1 cellular context compared by ENCODE assay signal in the genomic region with DNA sequence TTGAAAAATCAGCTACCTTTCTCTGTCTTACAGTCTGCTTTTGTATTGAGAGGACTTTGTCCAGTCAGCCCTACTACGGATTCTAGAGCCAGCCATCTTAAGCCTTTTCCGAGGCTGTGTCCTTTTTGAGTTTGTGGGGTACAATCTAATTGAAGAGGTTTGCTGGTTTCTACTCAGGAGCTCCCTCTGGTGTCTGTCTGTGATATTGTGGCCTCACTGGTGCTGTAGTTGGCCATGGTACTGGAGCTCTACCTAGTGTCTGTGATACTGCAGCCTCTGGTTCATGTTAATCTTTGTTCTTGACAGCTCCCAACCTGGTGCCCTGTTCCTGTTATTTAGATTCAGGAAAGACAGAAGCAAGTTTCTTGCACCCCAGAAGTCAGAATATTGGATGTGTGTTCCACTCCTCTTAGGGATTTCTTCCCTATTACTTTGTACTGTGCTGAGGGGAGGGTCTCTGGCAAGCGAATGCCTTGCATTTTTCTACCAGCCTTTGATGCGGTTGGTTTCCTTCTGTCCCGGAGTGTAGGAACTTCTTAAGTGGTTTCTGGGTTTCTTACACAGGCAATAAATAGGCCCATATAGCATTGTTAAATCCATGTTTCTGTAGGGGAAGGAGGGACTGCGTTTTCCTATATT.
TF ChIP-seq lines count a peak whose summit lies in the region.

No MANE protein-coding gene starts in this region.

TF ChIP-seq in H1, 55 proteins besides CTCF, POLR2A, EP300 and RAD21 (continued from another document):
- TF ChIP-seq, protein P1, sequence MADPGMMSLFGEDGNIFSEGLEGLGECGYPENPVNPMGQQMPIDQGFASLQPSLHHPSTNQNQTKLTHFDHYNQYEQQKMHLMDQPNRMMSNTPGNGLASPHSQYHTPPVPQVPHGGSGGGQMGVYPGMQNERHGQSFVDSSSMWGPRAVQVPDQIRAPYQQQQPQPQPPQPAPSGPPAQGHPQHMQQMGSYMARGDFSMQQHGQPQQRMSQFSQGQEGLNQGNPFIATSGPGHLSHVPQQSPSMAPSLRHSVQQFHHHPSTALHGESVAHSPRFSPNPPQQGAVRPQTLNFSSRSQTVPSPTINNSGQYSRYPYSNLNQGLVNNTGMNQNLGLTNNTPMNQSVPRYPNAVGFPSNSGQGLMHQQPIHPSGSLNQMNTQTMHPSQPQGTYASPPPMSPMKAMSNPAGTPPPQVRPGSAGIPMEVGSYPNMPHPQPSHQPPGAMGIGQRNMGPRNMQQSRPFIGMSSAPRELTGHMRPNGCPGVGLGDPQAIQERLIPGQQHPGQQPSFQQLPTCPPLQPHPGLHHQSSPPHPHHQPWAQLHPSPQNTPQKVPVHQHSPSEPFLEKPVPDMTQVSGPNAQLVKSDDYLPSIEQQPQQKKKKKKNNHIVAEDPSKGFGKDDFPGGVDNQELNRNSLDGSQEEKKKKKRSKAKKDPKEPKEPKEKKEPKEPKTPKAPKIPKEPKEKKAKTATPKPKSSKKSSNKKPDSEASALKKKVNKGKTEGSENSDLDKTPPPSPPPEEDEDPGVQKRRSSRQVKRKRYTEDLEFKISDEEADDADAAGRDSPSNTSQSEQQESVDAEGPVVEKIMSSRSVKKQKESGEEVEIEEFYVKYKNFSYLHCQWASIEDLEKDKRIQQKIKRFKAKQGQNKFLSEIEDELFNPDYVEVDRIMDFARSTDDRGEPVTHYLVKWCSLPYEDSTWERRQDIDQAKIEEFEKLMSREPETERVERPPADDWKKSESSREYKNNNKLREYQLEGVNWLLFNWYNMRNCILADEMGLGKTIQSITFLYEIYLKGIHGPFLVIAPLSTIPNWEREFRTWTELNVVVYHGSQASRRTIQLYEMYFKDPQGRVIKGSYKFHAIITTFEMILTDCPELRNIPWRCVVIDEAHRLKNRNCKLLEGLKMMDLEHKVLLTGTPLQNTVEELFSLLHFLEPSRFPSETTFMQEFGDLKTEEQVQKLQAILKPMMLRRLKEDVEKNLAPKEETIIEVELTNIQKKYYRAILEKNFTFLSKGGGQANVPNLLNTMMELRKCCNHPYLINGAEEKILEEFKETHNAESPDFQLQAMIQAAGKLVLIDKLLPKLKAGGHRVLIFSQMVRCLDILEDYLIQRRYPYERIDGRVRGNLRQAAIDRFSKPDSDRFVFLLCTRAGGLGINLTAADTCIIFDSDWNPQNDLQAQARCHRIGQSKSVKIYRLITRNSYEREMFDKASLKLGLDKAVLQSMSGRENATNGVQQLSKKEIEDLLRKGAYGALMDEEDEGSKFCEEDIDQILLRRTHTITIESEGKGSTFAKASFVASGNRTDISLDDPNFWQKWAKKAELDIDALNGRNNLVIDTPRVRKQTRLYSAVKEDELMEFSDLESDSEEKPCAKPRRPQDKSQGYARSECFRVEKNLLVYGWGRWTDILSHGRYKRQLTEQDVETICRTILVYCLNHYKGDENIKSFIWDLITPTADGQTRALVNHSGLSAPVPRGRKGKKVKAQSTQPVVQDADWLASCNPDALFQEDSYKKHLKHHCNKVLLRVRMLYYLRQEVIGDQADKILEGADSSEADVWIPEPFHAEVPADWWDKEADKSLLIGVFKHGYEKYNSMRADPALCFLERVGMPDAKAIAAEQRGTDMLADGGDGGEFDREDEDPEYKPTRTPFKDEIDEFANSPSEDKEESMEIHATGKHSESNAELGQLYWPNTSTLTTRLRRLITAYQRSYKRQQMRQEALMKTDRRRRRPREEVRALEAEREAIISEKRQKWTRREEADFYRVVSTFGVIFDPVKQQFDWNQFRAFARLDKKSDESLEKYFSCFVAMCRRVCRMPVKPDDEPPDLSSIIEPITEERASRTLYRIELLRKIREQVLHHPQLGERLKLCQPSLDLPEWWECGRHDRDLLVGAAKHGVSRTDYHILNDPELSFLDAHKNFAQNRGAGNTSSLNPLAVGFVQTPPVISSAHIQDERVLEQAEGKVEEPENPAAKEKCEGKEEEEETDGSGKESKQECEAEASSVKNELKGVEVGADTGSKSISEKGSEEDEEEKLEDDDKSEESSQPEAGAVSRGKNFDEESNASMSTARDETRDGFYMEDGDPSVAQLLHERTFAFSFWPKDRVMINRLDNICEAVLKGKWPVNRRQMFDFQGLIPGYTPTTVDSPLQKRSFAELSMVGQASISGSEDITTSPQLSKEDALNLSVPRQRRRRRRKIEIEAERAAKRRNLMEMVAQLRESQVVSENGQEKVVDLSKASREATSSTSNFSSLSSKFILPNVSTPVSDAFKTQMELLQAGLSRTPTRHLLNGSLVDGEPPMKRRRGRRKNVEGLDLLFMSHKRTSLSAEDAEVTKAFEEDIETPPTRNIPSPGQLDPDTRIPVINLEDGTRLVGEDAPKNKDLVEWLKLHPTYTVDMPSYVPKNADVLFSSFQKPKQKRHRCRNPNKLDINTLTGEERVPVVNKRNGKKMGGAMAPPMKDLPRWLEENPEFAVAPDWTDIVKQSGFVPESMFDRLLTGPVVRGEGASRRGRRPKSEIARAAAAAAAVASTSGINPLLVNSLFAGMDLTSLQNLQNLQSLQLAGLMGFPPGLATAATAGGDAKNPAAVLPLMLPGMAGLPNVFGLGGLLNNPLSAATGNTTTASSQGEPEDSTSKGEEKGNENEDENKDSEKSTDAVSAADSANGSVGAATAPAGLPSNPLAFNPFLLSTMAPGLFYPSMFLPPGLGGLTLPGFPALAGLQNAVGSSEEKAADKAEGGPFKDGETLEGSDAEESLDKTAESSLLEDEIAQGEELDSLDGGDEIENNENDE (IDR thresholded peaks at IDR 0.05; ENCODE audit: insufficient replicate concordance, low read length): peak; percentile 54
- TF ChIP-seq RNF2 (IDR thresholded peaks at IDR 0.05; ENCODE audit: borderline replicate concordance, low read depth, low read length, missing control alignments, poor library complexity, severe bottlenecking) (no peak), YY1 (IDR thresholded peaks at IDR 0.05; ENCODE audit: low read depth, low read length) (peak; percentile 68), RFX5 (IDR thresholded peaks at IDR 0.05; ENCODE audit: borderline replicate concordance, low read depth, low read length) (no peak), EGR1 (IDR thresholded peaks at IDR 0.05; ENCODE audit: borderline replicate concordance, low read depth, low read length) (no peak), KDM1A (IDR thresholded peaks at IDR 0.05; ENCODE audit: borderline replicate concordance, low read length) (no peak)
- TF ChIP-seq, protein P2, sequence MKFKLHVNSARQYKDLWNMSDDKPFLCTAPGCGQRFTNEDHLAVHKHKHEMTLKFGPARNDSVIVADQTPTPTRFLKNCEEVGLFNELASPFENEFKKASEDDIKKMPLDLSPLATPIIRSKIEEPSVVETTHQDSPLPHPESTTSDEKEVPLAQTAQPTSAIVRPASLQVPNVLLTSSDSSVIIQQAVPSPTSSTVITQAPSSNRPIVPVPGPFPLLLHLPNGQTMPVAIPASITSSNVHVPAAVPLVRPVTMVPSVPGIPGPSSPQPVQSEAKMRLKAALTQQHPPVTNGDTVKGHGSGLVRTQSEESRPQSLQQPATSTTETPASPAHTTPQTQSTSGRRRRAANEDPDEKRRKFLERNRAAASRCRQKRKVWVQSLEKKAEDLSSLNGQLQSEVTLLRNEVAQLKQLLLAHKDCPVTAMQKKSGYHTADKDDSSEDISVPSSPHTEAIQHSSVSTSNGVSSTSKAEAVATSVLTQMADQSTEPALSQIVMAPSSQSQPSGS (IDR thresholded peaks at IDR 0.05; ENCODE audit: low read length): 0 out of 2 replicates have a peak, but pooled peaks have one; percentile 65
